In genomic region chr10:21399392-21400015, GRCh38 we compare ENCODE assay signal across 10 cellular contexts.
DNase-seq lines count a peak whose midpoint lies in the region; ATAC-seq and TF ChIP-seq lines count a peak whose summit lies in the region.
"Had no signal": no experiment of that assay in that cellular context is flagged by ENCODE, and none has a peak within 500 bp of the region (broad histone marks: within the 10 kb centered on the region; RNA-seq: fewer than 3 reads in every experiment).

No MANE protein-coding gene starts in this region.

- no peak overlapping the region for H3K9ac ChIP-seq in SK-N-SH

- TF ChIP-seq CTCF in AG04449 (IDR thresholded peaks at IDR 0.05; ENCODE audit: insufficient read depth, low read length, missing control alignments) (no peak), SK-N-SH (IDR thresholded peaks at IDR 0.05) (no peak), omental fat pad (IDR thresholded peaks at IDR 0.05) (no peak)

- no peaks in the 10 kb centered on the region for H3K9me2 ChIP-seq in SK-N-SH

- H3K4me1 Mint-ChIP-seq in activated CD4-positive, alpha-beta T cell treated with anti-CD3 and anti-CD28 coated beads, Interleukin-2, amount 10 ng/mL, durations not matched to agents 24 days and 14 days = no peaks in the 10 kb centered on the region

- H4K20me1 ChIP-seq in SK-N-SH (ENCODE audit: insufficient read depth) = no peaks in the 10 kb centered on the region

- WGBS in SK-N-SH (ENCODE audit: low lambda C conversion rate) = 59% methylated on average over 6 of the region's 6 CpGs

- no peaks in the 10 kb centered on the region for H3K27me3 ChIP-seq in SK-N-SH (ENCODE audit: insufficient read depth)

- DNase-seq in AG04449 (ENCODE audit: low read depth, low spot score) (peak; percentile 90), SK-N-SH (no peak), iris pigment epithelial cell (ENCODE audit: low read depth) (peak; percentile 95), omental fat pad (ENCODE audit: low spot score) (no peak)
- no peak for DNase-seq in activated CD4-positive, CD25-positive, alpha-beta regulatory T cell treated with anti-CD3 and anti-CD28 coated beads, Interleukin-2, amount 50 U/mL, for 72 hours
- DNase-seq in activated CD4-positive, alpha-beta T cell treated with anti-CD3 and anti-CD28 coated beads, Interleukin-2, amount 10 ng/mL, durations not matched to agents 24 days and 14 days = no peak
- DNase-seq: stimulated activated CD8-positive, alpha-beta memory T cell treated with anti-CD3 and anti-CD28 coated beads, Interleukin-4, amount 100 ng/mL, for 48 hours had no signal

- H3F3A ChIP-seq in SK-N-SH (replicated peaks; ENCODE audit: insufficient read depth) = peaks cover 6% of the 10 kb centered on the region

- no peak overlapping the region for H3K4me3 Mint-ChIP-seq in activated CD4-positive, alpha-beta T cell treated with anti-CD3 and anti-CD28 coated beads, Interleukin-2, amount 10 ng/mL, durations not matched to agents 24 days and 14 days
- H3K4me3 Mint-ChIP-seq: natural killer cell treated with Interleukin-12 subunit alpha and Interleukin-12 subunit beta and Interleukin-15 and Interleukin-18, amount 100 ng/mL, for 72 hours had no signal

- ATAC-seq in HG03432 (IDR thresholded peaks at IDR 0.05; ENCODE audit: unreplicated experiment) = peak; percentile 57
- ATAC-seq in omental fat pad (ENCODE audit: low FRiP score) = no peak
- no peak for ATAC-seq in GM18511 (IDR thresholded peaks at IDR 0.05; ENCODE audit: unreplicated experiment)
- ATAC-seq: natural killer cell treated with Interleukin-12 subunit alpha and Interleukin-12 subunit beta and Interleukin-15 and Interleukin-18, amount 100 ng/mL, for 72 hours had no signal

- intact Hi-C loops in activated CD4-positive, alpha-beta T cell treated with anti-CD3 and anti-CD28 coated beads, Interleukin-2, amount 10 ng/mL, durations not matched to agents 24 days and 14 days (cut with micrococcal nuclease) = no loop called here

- CTCF ChIA-PET in AG04449 (lab: Yijun Ruan, JAX) (interaction anchor here (1.4 to 2.3 kb wide), 2 partner anchors 8 to 120 kb away, joined by 3 to 7 read pairs; no protein-coding TSS in a partner anchor), SK-N-SH (lab: Yijun Ruan, JAX) (no interaction called here)

- H2AFZ ChIP-seq in SK-N-SH (ENCODE audit: low read depth) = peak overlapping the region; percentile 55; the same call in 1 of the 2 replicates

- H3K9me3 Mint-ChIP-seq in activated CD4-positive, alpha-beta T cell treated with anti-CD3 and anti-CD28 coated beads, Interleukin-2, amount 10 ng/mL, durations not matched to agents 24 days and 14 days = no peaks in the 10 kb centered on the region

- H3K4me1 ChIP-seq in SK-N-SH (ENCODE audit: control insufficient read depth in 1 of 2, insufficient read depth in 2 of 2, low read depth in 1 of 2, low read length in 1 of 2) = peaks cover 0 to 24% of the 10 kb centered on the region in 2 experiments; a peak in 1 of 4 replicates

- H3K27ac Mint-ChIP-seq in activated CD4-positive, alpha-beta T cell treated with anti-CD3 and anti-CD28 coated beads, Interleukin-2, amount 10 ng/mL, durations not matched to agents 24 days and 14 days = no peak overlapping the region
- H3K27ac Mint-ChIP-seq: natural killer cell treated with Interleukin-12 subunit alpha and Interleukin-12 subunit beta and Interleukin-15 and Interleukin-18, amount 100 ng/mL, for 72 hours had no signal

- peak overlapping the region in 1 of 2 experiments; percentile 52; a peak in 2 of 4 replicates for H3K27ac ChIP-seq in SK-N-SH (ENCODE audit: low read depth in 2 of 2, low read length in 1 of 2)

- TF ChIP-seq EP300 in SK-N-SH (IDR thresholded peaks at IDR 0.05; ENCODE audit: borderline replicate concordance in 1 of 2, low read depth in 1 of 2, low read length in 1 of 2) = 0 out of 4 replicates have a peak, but pooled peaks of 1 of the 2 experiments have one; percentile 23

- H3K4me3 ChIP-seq in AG04449 (ENCODE audit: low read depth, low read length) = no peak overlapping the region
- no peak overlapping the region for H3K4me3 ChIP-seq in SK-N-SH (ENCODE audit: low read depth in 2 of 2, low read length in 1 of 2)

- H3K9me3 ChIP-seq in SK-N-SH = no peaks in the 10 kb centered on the region

- H3K4me2 ChIP-seq in SK-N-SH = peak overlapping the region; percentile 35; the same call in 1 of the 2 replicates

- POLR2A ChIA-PET in AG04449 (lab: Yijun Ruan, JAX) = interaction anchor here (0.5 to 1.1 kb wide), 5 partner anchors 8 to 106 kb away, joined by 3 to 5 read pairs (median 4); no protein-coding TSS in a partner anchor
- POLR2A ChIA-PET in SK-N-SH (lab: Yijun Ruan, JAX) = no interaction called here

- H3K36me3 Mint-ChIP-seq in activated CD4-positive, alpha-beta T cell treated with anti-CD3 and anti-CD28 coated beads, Interleukin-2, amount 10 ng/mL, durations not matched to agents 24 days and 14 days (ENCODE audit: low read depth) = no peaks in the 10 kb centered on the region
- H3K36me3 Mint-ChIP-seq: natural killer cell treated with Interleukin-12 subunit alpha and Interleukin-12 subunit beta and Interleukin-15 and Interleukin-18, amount 100 ng/mL, for 72 hours had no signal

- peaks cover 2% of the 10 kb centered on the region for H3K27me3 Mint-ChIP-seq in activated CD4-positive, alpha-beta T cell treated with anti-CD3 and anti-CD28 coated beads, Interleukin-2, amount 10 ng/mL, durations not matched to agents 24 days and 14 days

- no peaks in the 10 kb centered on the region for H3K79me2 ChIP-seq in SK-N-SH (ENCODE audit: insufficient read depth)

- TF ChIP-seq RAD21 in SK-N-SH (IDR thresholded peaks at IDR 0.05; ENCODE audit: low read length) = no peak

- H3K36me3 ChIP-seq in SK-N-SH (replicated peaks in 1 of 2; ENCODE audit: control insufficient read depth in 1 of 2, insufficient read depth in 2 of 2, low read length in 1 of 2) = no peaks in the 10 kb centered on the region

TF ChIP-seq in SK-N-SH, 30 proteins besides CTCF, POLR2A, EP300 and RAD21:
- TF ChIP-seq TCF12 (IDR thresholded peaks at IDR 0.05) (peak; percentile 24; the same call in 1 of the 2 replicates), GATA2 (CRISPR knock-in tag; IDR thresholded peaks at IDR 0.05) (no peak), RFX5 (IDR thresholded peaks at IDR 0.05; ENCODE audit: low read length) (peak; percentile 75), TAF1 (IDR thresholded peaks at IDR 0.05; ENCODE audit: borderline replicate concordance, low read depth, low read length) (no peak)
- TF ChIP-seq, protein P1, sequence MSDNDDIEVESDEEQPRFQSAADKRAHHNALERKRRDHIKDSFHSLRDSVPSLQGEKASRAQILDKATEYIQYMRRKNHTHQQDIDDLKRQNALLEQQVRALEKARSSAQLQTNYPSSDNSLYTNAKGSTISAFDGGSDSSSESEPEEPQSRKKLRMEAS (IDR thresholded peaks at IDR 0.05; ENCODE audit: low read depth) = peak; percentile 16; the same call in 1 of the 2 replicates

Comparison
In these comparisons a context has a peak if more than half of its experiments do, and no peak if none do; other contexts are left out.
1. DNase-seq: peak in AG04449 (single experiment) and iris pigment epithelial cell (single experiment); none in SK-N-SH (single experiment), omental fat pad (single experiment), activated CD4-positive, CD25-positive, alpha-beta regulatory T cell treated with anti-CD3 and anti-CD28 coated beads, Interleukin-2, amount 50 U/mL, for 72 hours (single experiment) and activated CD4-positive, alpha-beta T cell treated with anti-CD3 and anti-CD28 coated beads, Interleukin-2, amount 10 ng/mL, durations not matched to agents 24 days and 14 days (single experiment).